In genomic region chr3:186566772-186567071, GRCh38 we compare ENCODE assay signal across 9 cellular contexts. TPM values are rescaled to one million over a fixed set of nuclear protein-coding genes. Genes with fewer than 3 reads are reported as not detected.
A peak's percentile ranks its signal among the peaks of the same experiment; 100 is the strongest.
DNase-seq lines count a peak whose midpoint lies in the region; ATAC-seq and TF ChIP-seq lines count a peak whose summit lies in the region.
"Had no signal": no experiment of that assay in that cellular context is flagged by ENCODE, and none has a peak within 500 bp of the region (broad histone marks: within the 10 kb centered on the region; RNA-seq: fewer than 3 reads in every experiment).

No MANE protein-coding gene starts in this region.

- ATAC-seq in left cardiac atrium (no peak), activated B cell treated with CpG ODN at 0.5 μM for 24 hours (ENCODE audit: low read depth) (no peak), HG02759 (IDR thresholded peaks at IDR 0.05; ENCODE audit: unreplicated experiment) (no peak)

- POLR2A ChIA-PET in activated B cell treated with CpG ODN at 0.5 μM for 24 hours (lab: Charles Lee), result interaction anchor here (1.2 to 6.1 kb wide), 6 partner anchors 27 to 630 kb away, joined by 4 to 66 read pairs (median 6); partner anchors contain the start of genes EIF4A2 and TRA2B

- no peak for DNase-seq in cardiac muscle cell (ENCODE audit: low read depth in 1 of 2, low spot score in 1 of 2)
- no peak for DNase-seq in left cardiac atrium
- DNase-seq in activated B cell treated with CpG ODN at 0.5 μM for 24 hours, result no peak
- DNase-seq in DMS79 treated with DMSO at 0.1 percent for 48 hours (lab: John Stamatoyannopoulos, UW), result no peak
- no peak for DNase-seq in stimulated activated naive CD4-positive, alpha-beta T cell treated with Interleukin-2 at 50 U/mL for 16 hours (lab: John Stamatoyannopoulos, UW)

- intact Hi-C loops in left cardiac atrium (cut with DNase I) (no loop called here), activated B cell treated with CpG ODN at 0.5 μM for 24 hours (cut with micrococcal nuclease) (loop anchor here (1.0 to 5.0 kb wide), 4 partner anchors 261 to 980 kb away; partner anchors contain the start of genes ETV5, SENP2 and TRA2B)

- no peaks in the 10 kb centered on the region for H3K9me3 ChIP-seq in cardiac muscle cell (ENCODE audit: low read depth)
- H3K9me3 ChIP-seq in iPS-15b (ENCODE audit: control insufficient read depth, insufficient read depth, low read length), result no peaks in the 10 kb centered on the region
- no peaks in the 10 kb centered on the region for H3K9me3 ChIP-seq in stomach smooth muscle (ENCODE audit: control insufficient read depth in 2 of 2, low read length in 2 of 2)

- TF ChIP-seq CTCF in cardiac muscle cell (IDR thresholded peaks at IDR 0.05; ENCODE audit: low read depth, low read length) (no peak), activated B cell treated with CpG ODN at 0.5 μM for 24 hours (IDR thresholded peaks at IDR 0.05) (no peak)

- CTCF ChIA-PET in activated B cell treated with CpG ODN at 0.5 μM for 24 hours (lab: Charles Lee), result interaction anchor here (1.2 to 2.0 kb wide), 2 partner anchors 311 to 623 kb away, joined by 6 to 7 read pairs; no protein-coding TSS in a partner anchor

- H3K4me3 Mint-ChIP-seq in activated B cell treated with CpG ODN at 0.5 μM for 24 hours, result peak overlapping the region; percentile 94

- peak overlapping the region; percentile 96 for H3K27ac Mint-ChIP-seq in activated B cell treated with CpG ODN at 0.5 μM for 24 hours

- H3K4me3 ChIP-seq in cardiac muscle cell, result peak overlapping the region; percentile 79
- H3K4me3 ChIP-seq in iPS-15b (ENCODE audit: low read depth, low read length), result peak overlapping the region; percentile 90
- H3K4me3 ChIP-seq in stomach smooth muscle (ENCODE audit: low read length in 2 of 2), result peak overlapping the region; percentile 92 to 97

- peak overlapping the region; percentile 93 for H3K27ac ChIP-seq in cardiac muscle cell
- H3K27ac ChIP-seq in stomach smooth muscle (ENCODE audit: low read length), result peak overlapping the region; percentile 80

- peak overlapping the region; percentile 92 for H3K9ac ChIP-seq in iPS-15b (ENCODE audit: low read depth, low read length)
- peak overlapping the region; percentile 88 to 96 for H3K9ac ChIP-seq in stomach smooth muscle (ENCODE audit: low read length in 2 of 2)

- H3K27me3 Mint-ChIP-seq in activated B cell treated with CpG ODN at 0.5 μM for 24 hours, result no peaks in the 10 kb centered on the region

- H3K4me1 Mint-ChIP-seq in activated B cell treated with CpG ODN at 0.5 μM for 24 hours, result peaks cover 63% of the 10 kb centered on the region

- no peaks in the 10 kb centered on the region for H3K36me3 ChIP-seq in cardiac muscle cell
- H3K36me3 ChIP-seq in iPS-15b (ENCODE audit: control insufficient read depth, insufficient read depth, low read length), result no peaks in the 10 kb centered on the region
- no peaks in the 10 kb centered on the region for H3K36me3 ChIP-seq in stomach smooth muscle (ENCODE audit: control insufficient read depth in 2 of 2, insufficient read depth in 2 of 2, low read length in 2 of 2)

- H3K36me3 Mint-ChIP-seq in activated B cell treated with CpG ODN at 0.5 μM for 24 hours (ENCODE audit: low read depth), result peaks cover 38% of the 10 kb centered on the region

- H3K4me1 ChIP-seq in cardiac muscle cell (ENCODE audit: low read depth) (peaks cover 10% of the 10 kb centered on the region), iPS-15b (ENCODE audit: control insufficient read depth, insufficient read depth, low read length) (peaks cover 5% of the 10 kb centered on the region), stomach smooth muscle (ENCODE audit: control insufficient read depth, insufficient read depth, low read length) (peaks cover 29% of the 10 kb centered on the region)

- H3K9me3 Mint-ChIP-seq in activated B cell treated with CpG ODN at 0.5 μM for 24 hours, result no peaks in the 10 kb centered on the region

- no peaks in the 10 kb centered on the region for H3K27me3 ChIP-seq in cardiac muscle cell
- no peaks in the 10 kb centered on the region for H3K27me3 ChIP-seq in iPS-15b (ENCODE audit: control insufficient read depth, insufficient read depth, low read length)
- H3K27me3 ChIP-seq in stomach smooth muscle (ENCODE audit: control insufficient read depth in 1 of 2, insufficient read depth in 2 of 2, low read length in 2 of 2), result no peaks in the 10 kb centered on the region

RNA-seq across cellular contexts. Expression of gene TBCCD1, which starts 0.4 kb away (rescaled TPM):
- total RNA-seq in cardiac muscle cell (10.9 and 13.4 TPM in 2 replicates), left cardiac atrium (1 to 10 TPM; 6.8 to 7.8 TPM), activated B cell treated with CpG ODN at 0.5 μM for 24 hours (11.9 and 15.4 TPM in 2 replicates)
- 16.4 and 22.2 TPM in 2 replicates for polyA plus RNA-seq in cardiac muscle cell

RNA-seq across cellular contexts. Expression of gene DNAJB11, which starts 3.8 kb away (rescaled TPM):
- total RNA-seq in cardiac muscle cell (47.4 and 114 TPM in 2 replicates), left cardiac atrium (10 to 100 TPM; 43.6 to 52.8 TPM), activated B cell treated with CpG ODN at 0.5 μM for 24 hours (51.3 and 52.5 TPM in 2 replicates)
- polyA plus RNA-seq in cardiac muscle cell, result 56.6 and 144 TPM in 2 replicates

RNA-seq across cellular contexts. Expression of gene CRYGS, which starts 22.5 kb away (rescaled TPM):
- total RNA-seq in cardiac muscle cell (0.69 and 1.3 TPM in 2 replicates), left cardiac atrium (1 to 10 TPM in 1 of 2 donors, under 1 TPM in 1; 0.94 to 2.0 TPM), activated B cell treated with CpG ODN at 0.5 μM for 24 hours (4.0 and 4.6 TPM in 2 replicates)
- 0.12 and 1.1 TPM in 2 replicates for polyA plus RNA-seq in cardiac muscle cell

RNA-seq across cellular contexts. Expression of gene AHSG, which starts 46.1 kb away (rescaled TPM):
- total RNA-seq in cardiac muscle cell (not detected in 2 replicates), left cardiac atrium (under 1 TPM; 0.13 to 0.15 TPM), activated B cell treated with CpG ODN at 0.5 μM for 24 hours (not detected in 2 replicates)
- polyA plus RNA-seq in cardiac muscle cell, result 0.59 TPM in 1 of 2 replicates, not detected in the other
- total RNA-seq: glomerular endothelial cell had no signal
